ENCODE assay signal across 16 cellular contexts in genomic region chr4:176238157-176238608, GRCh38. TPM values are rescaled to one million over a fixed set of nuclear protein-coding genes. Genes with fewer than 3 reads are reported as not detected.
DNase-seq lines count a peak whose midpoint lies in the region; ATAC-seq and TF ChIP-seq lines count a peak whose summit lies in the region.
"Had no signal": no experiment of that assay in that cellular context is flagged by ENCODE, and none has a peak within 500 bp of the region (broad histone marks: within the 10 kb centered on the region; RNA-seq: fewer than 3 reads in every experiment).

No MANE protein-coding gene starts in this region.

- TF ChIP-seq POLR2A in IMR-90 (IDR thresholded peaks at IDR 0.05; ENCODE audit: low read depth, low read length), result no peak

- intact Hi-C loops in IMR-90 (cut with micrococcal nuclease), result loop anchor here (5.0 kb wide), 1 partner anchor 41 kb away; the partner anchor contains the start of gene SPATA4
- intact Hi-C loops in Calu3 (cut with micrococcal nuclease; ENCODE audit: unreplicated experiment), result no loop called here

- WGBS in IMR-90 (ENCODE audit: extremely low coverage in 2 of 2, insufficient read length in 1 of 2), 2 experiments, result no CpG with 5 or more reads among the region's 7 CpGs
- WGBS in mesenchymal stem cell, result 94% methylated on average over 4 of the region's 7 CpGs

- BruUV-seq in IMR-90 (replicated peaks; lab: Mats Ljungman, UMichigan) (no TSS peak), Calu3 (replicated peaks; lab: Mats Ljungman, UMichigan) (no TSS peak)

- H3K14ac ChIP-seq in IMR-90 (replicated peaks; ENCODE audit: low read depth, low read length) (no peak overlapping the region), mesenchymal stem cell (ENCODE audit: low read length in 2 of 2) (no peak overlapping the region)

- H3K27ac ChIP-seq in IMR-90 (ENCODE audit: insufficient read depth, low read length) (peak overlapping the region; percentile 62; the same call in 1 of the 2 replicates), coronary artery (peak overlapping the region; percentile 83 to 84), mesenchymal stem cell (ENCODE audit: low read length, poor library complexity, severe bottlenecking) (no peak overlapping the region)
- H3K27ac ChIP-seq: lower lobe of right lung had no signal

- TF ChIP-seq RAD21 in IMR-90 (IDR thresholded peaks at IDR 0.05; ENCODE audit: low read length), result no peak

- DNase-seq in A172 (ENCODE audit: low spot score) (peak; percentile 25), IMR-90 (peak; percentile 87), coronary artery (ENCODE audit: low spot score) (no peak), mesenchymal stem cell (no peak), Calu3 (no peak)
- DNase-seq in stimulated activated CD4-positive, alpha-beta T cell treated with anti-CD3 and anti-CD28 coated beads, Interleukin-4, amount 100 ng/mL, for 24 hours, result no peak
- DNase-seq: activated CD4-positive, alpha-beta memory T cell treated with anti-CD3 and anti-CD28 coated beads for 36 hours; BE2C; lower lobe of right lung; NCI-H2081 had no signal

- no peaks in the 10 kb centered on the region for H3K9me3 Mint-ChIP-seq in Calu3 (ENCODE audit: low read depth, unreplicated experiment)
- H3K9me3 Mint-ChIP-seq: activated CD4-positive, alpha-beta memory T cell treated with anti-CD3 and anti-CD28 coated beads for 36 hours; activated naive CD4-positive, alpha-beta T cell treated with anti-CD3 and anti-CD28 coated beads, Interleukin-2, amount 50 U/mL, for 72 hours had no signal

- H3K79me1 ChIP-seq in IMR-90 (ENCODE audit: low read depth in 1 of 2, low read length in 2 of 2) (no peaks in the 10 kb centered on the region), mesenchymal stem cell (replicated peaks; ENCODE audit: low read length, poor library complexity, severe bottlenecking) (no peaks in the 10 kb centered on the region)

- peak overlapping the region; percentile 15; the same call in 1 of the 2 replicates for H3K18ac ChIP-seq in IMR-90 (ENCODE audit: low read depth, low read length)
- H3K18ac ChIP-seq in mesenchymal stem cell (ENCODE audit: low read depth in 1 of 2, low read length in 2 of 2), result no peak overlapping the region

- no peaks in the 10 kb centered on the region for H3K36me3 ChIP-seq in IMR-90 (ENCODE audit: control insufficient read depth, insufficient read depth, low read length)
- H3K36me3 ChIP-seq in mesenchymal stem cell (ENCODE audit: control insufficient read depth in 1 of 2, insufficient read depth in 2 of 2, low read depth in 1 of 2, low read length in 2 of 2), result no peaks in the 10 kb centered on the region
- H3K36me3 ChIP-seq: BE2C, lower lobe of right lung had no signal

- no peak overlapping the region for H2BK20ac ChIP-seq in IMR-90 (ENCODE audit: low read depth, low read length)

- no peak overlapping the region for H3K23ac ChIP-seq in IMR-90 (ENCODE audit: low read depth, low read length)
- H3K23ac ChIP-seq in mesenchymal stem cell (ENCODE audit: low read length in 2 of 2), result no peak overlapping the region

- H2BK5ac ChIP-seq in IMR-90 (ENCODE audit: low read depth, low read length, poor library complexity, severe bottlenecking) (peak overlapping the region; percentile 58), mesenchymal stem cell (ENCODE audit: low read depth, low read length, poor library complexity, severe bottlenecking) (no peak overlapping the region)

- no peak overlapping the region for H3K56ac ChIP-seq in IMR-90 (ENCODE audit: extremely low read depth, insufficient read depth, low read length)

- no peaks in the 10 kb centered on the region for H3K9me3 ChIP-seq in IMR-90 (ENCODE audit: control insufficient read depth, insufficient read depth, low read length)
- no peaks in the 10 kb centered on the region for H3K9me3 ChIP-seq in mesenchymal stem cell (ENCODE audit: control insufficient read depth, low read length)
- H3K9me3 ChIP-seq: BE2C, lower lobe of right lung had no signal

- H2BK12ac ChIP-seq in mesenchymal stem cell (ENCODE audit: low read length in 2 of 2), result no peak overlapping the region

- dilution Hi-C loops in IMR-90 (cut with HindIII; ENCODE audit: low sequenced_read_pairs, unreplicated experiment), result no loop called here

- H3K4me1 Mint-ChIP-seq in Calu3 (ENCODE audit: low read depth, unreplicated experiment), result no peaks in the 10 kb centered on the region

- no peaks in the 10 kb centered on the region for H3K9me1 ChIP-seq in IMR-90 (ENCODE audit: insufficient read depth, low read length)

- no peaks in the 10 kb centered on the region for H3K27me3 Mint-ChIP-seq in Calu3 (ENCODE audit: unreplicated experiment)

- no peaks in the 10 kb centered on the region for H4K20me1 ChIP-seq in IMR-90 (ENCODE audit: insufficient read depth, low read length)

- H3K27ac Mint-ChIP-seq in Calu3 (ENCODE audit: unreplicated experiment), result no peak overlapping the region
- H3K27ac Mint-ChIP-seq: activated CD4-positive, alpha-beta memory T cell treated with anti-CD3 and anti-CD28 coated beads for 36 hours; activated naive CD4-positive, alpha-beta T cell treated with anti-CD3 and anti-CD28 coated beads, Interleukin-2, amount 50 U/mL, for 72 hours had no signal

- POLR2A ChIA-PET in IMR-90 (lab: Charles Lee; ENCODE audit: unreplicated experiment), result no interaction called here

- H3K4me2 ChIP-seq in IMR-90 (ENCODE audit: low read depth, low read length), result peak overlapping the region; percentile 67; the same call in 1 of the 2 replicates
- H3K4me2 ChIP-seq in mesenchymal stem cell (ENCODE audit: low read length, poor library complexity, severe bottlenecking), result no peak overlapping the region

- in situ Hi-C loops in IMR-90 (cut with MboI; ENCODE audit: low sequenced_read_pairs), result no loop called here

- H4K91ac ChIP-seq in IMR-90 (ENCODE audit: insufficient read depth, low read depth, low read length), result no peak overlapping the region
- no peak overlapping the region for H4K91ac ChIP-seq in mesenchymal stem cell (ENCODE audit: low read length)

- no peaks in the 10 kb centered on the region for H3K36me3 Mint-ChIP-seq in Calu3 (ENCODE audit: insufficient read depth, unreplicated experiment)
- H3K36me3 Mint-ChIP-seq: activated CD4-positive, alpha-beta memory T cell treated with anti-CD3 and anti-CD28 coated beads for 36 hours; activated naive CD4-positive, alpha-beta T cell treated with anti-CD3 and anti-CD28 coated beads, Interleukin-2, amount 50 U/mL, for 72 hours had no signal

- peak overlapping the region; percentile 77; the same call in 1 of the 2 replicates for H2BK120ac ChIP-seq in IMR-90 (ENCODE audit: low read depth, low read length)
- H2BK120ac ChIP-seq in mesenchymal stem cell (ENCODE audit: low read depth, low read length), result no peak overlapping the region

- H3K4me1 ChIP-seq in IMR-90 (ENCODE audit: control insufficient read depth, insufficient read depth, low read length) (peaks cover 11% of the 10 kb centered on the region; the same call in 1 of the 2 replicates), mesenchymal stem cell (ENCODE audit: control insufficient read depth, insufficient read depth, low read depth, low read length) (no peaks in the 10 kb centered on the region)
- H3K4me1 ChIP-seq: BE2C, lower lobe of right lung had no signal

- ATAC-seq in IMR-90 (ENCODE audit: low read depth), result peak; percentile 76
- ATAC-seq in HG02970 (IDR thresholded peaks at IDR 0.05; ENCODE audit: low FRiP score, unreplicated experiment), result no peak
- ATAC-seq in HG03342 (IDR thresholded peaks at IDR 0.05; ENCODE audit: unreplicated experiment), result no peak
- ATAC-seq: activated naive CD4-positive, alpha-beta T cell treated with anti-CD3 and anti-CD28 coated beads, Interleukin-2, amount 50 U/mL, for 72 hours; esophagus mucosa; GM12878; lower lobe of right lung had no signal

- no peak overlapping the region for H3K4me3 Mint-ChIP-seq in Calu3 (ENCODE audit: low read depth, unreplicated experiment)
- H3K4me3 Mint-ChIP-seq: activated CD4-positive, alpha-beta memory T cell treated with anti-CD3 and anti-CD28 coated beads for 36 hours had no signal

- peak overlapping the region in 1 of 2 experiments; percentile 6; a peak in 3 of 4 replicates for H4K8ac ChIP-seq in IMR-90 (ENCODE audit: low read depth in 2 of 2, low read length in 2 of 2)
- no peak overlapping the region for H4K8ac ChIP-seq in mesenchymal stem cell (ENCODE audit: low read length)

- H2AFZ ChIP-seq in IMR-90 (replicated peaks; ENCODE audit: low read length, poor library complexity) (no peak overlapping the region), mesenchymal stem cell (ENCODE audit: low read depth, low read length) (no peak overlapping the region)

- no peaks in the 10 kb centered on the region for H3K27me3 ChIP-seq in IMR-90 (ENCODE audit: control insufficient read depth, insufficient read depth, low read length)
- H3K27me3 ChIP-seq in mesenchymal stem cell (ENCODE audit: control insufficient read depth in 1 of 2, insufficient read depth in 1 of 2, low read length in 2 of 2), result no peaks in the 10 kb centered on the region
- H3K27me3 ChIP-seq: BE2C had no signal

- no peak overlapping the region for H2BK15ac ChIP-seq in IMR-90 (ENCODE audit: low read depth, low read length)
- no peak overlapping the region for H2BK15ac ChIP-seq in mesenchymal stem cell (ENCODE audit: low read depth, poor library complexity, severe bottlenecking)

- H3K4me3 ChIP-seq in IMR-90 (ENCODE audit: insufficient read depth, low read depth, low read length) (no peak overlapping the region), coronary artery (no peak overlapping the region), mesenchymal stem cell (ENCODE audit: insufficient read depth in 1 of 2, low read depth in 1 of 2, low read length in 2 of 2) (peak overlapping the region in 1 of 2 experiments; percentile 55)
- H3K4me3 ChIP-seq: GM12878, lower lobe of right lung had no signal

- TF ChIP-seq CTCF in IMR-90 (conservative IDR thresholded peaks at IDR 0.05; ENCODE audit: low read depth, low read length) (no peak), coronary artery (IDR thresholded peaks at IDR 0.05) (no peak), Calu3 (IDR thresholded peaks at IDR 0.05; ENCODE audit: unreplicated experiment) (no peak)

- H4K5ac ChIP-seq in IMR-90 (ENCODE audit: low read depth, low read length), result peak overlapping the region; percentile 1; the same call in 1 of the 2 replicates

- CTCF ChIA-PET in IMR-90 (lab: Yijun Ruan, JAX), result interaction anchor here (0.8 to 1.0 kb wide), 2 partner anchors 42 to 260 kb away, joined by 3 to 4 read pairs; partner anchors contain the start of gene SPATA4
- CTCF ChIA-PET in Calu3 (lab: Charles Lee), result no interaction called here

- H3K9ac ChIP-seq in IMR-90 (ENCODE audit: low read depth, low read length), result no peak overlapping the region
- H3K9ac ChIP-seq in mesenchymal stem cell (ENCODE audit: low read length), result peak overlapping the region; percentile 67

- H3K4ac ChIP-seq in IMR-90 (ENCODE audit: low read depth, low read length), result peak overlapping the region; percentile 77; the same call in 1 of the 2 replicates
- no peak overlapping the region for H3K4ac ChIP-seq in mesenchymal stem cell (ENCODE audit: low read depth in 1 of 2, low read length in 2 of 2)

- no peak overlapping the region for H2AK9ac ChIP-seq in IMR-90 (replicated peaks; ENCODE audit: low read depth, low read length, poor library complexity)

- H2AK5ac ChIP-seq in IMR-90 (ENCODE audit: low read depth, low read length), result no peak overlapping the region
- no peak overlapping the region for H2AK5ac ChIP-seq in mesenchymal stem cell (ENCODE audit: low read length, severe bottlenecking)

RNA-seq across cellular contexts. Expression of gene ASB5, which starts 30.8 kb away (rescaled TPM):
- 0.12 and 0.19 TPM in 2 replicates for total RNA-seq in A172 (2014; rRNA removed; shearing (Covaris generic))
- 0.18 and 0.56 TPM in 2 replicates for total RNA-seq in IMR-90 (2012; rRNA removed)
- polyA plus RNA-seq in IMR-90 (2012; rRNA removed), result 0.21 and 0.32 TPM in 2 replicates
- polyA plus RNA-seq in IMR-90 (2012; cell fraction: cytosol; rRNA removed), result 0.08 and 0.11 TPM in 2 replicates
- polyA plus RNA-seq in IMR-90 (2012; cell fraction: nucleus; rRNA removed; ENCODE audit: low replicate concordance), result 0.04 and 0.38 TPM in 2 replicates
- 0.03 TPM for polyA plus RNA-seq in mesenchymal stem cell (2013, experiment 1 of 2)
- 0.01 TPM for polyA plus RNA-seq in mesenchymal stem cell (2013, experiment 2 of 2)
- not detected in 2 replicates for total RNA-seq in Calu3 (2022)
- total RNA-seq: activated CD4-positive, alpha-beta memory T cell treated with anti-CD3 and anti-CD28 coated beads for 36 hours; activated naive CD4-positive, alpha-beta T cell treated with anti-CD3 and anti-CD28 coated beads, Interleukin-2, amount 50 U/mL, for 72 hours; GM12878; lower lobe of right lung had no signal
- polyA plus RNA-seq: GM12878 had no signal

RNA-seq across cellular contexts. Expression of gene SPATA4, which starts 42.8 kb away (rescaled TPM):
- total RNA-seq in A172 (2014; rRNA removed; shearing (Covaris generic)), result 0.19 TPM in 1 of 2 replicates, not detected in the other
- total RNA-seq in IMR-90 (2012; rRNA removed) (under 0.01 and 0.28 TPM in 2 replicates), Calu3 (2022) (not detected in 2 replicates)
- 0.09 and 0.14 TPM in 2 replicates for polyA plus RNA-seq in IMR-90 (2012; rRNA removed)
- polyA plus RNA-seq in IMR-90 (2012; cell fraction: cytosol; rRNA removed), result not detected in 2 replicates
- polyA plus RNA-seq in IMR-90 (2012; cell fraction: nucleus; rRNA removed; ENCODE audit: low replicate concordance), result not detected in 2 replicates
- 0.04 TPM for polyA plus RNA-seq in mesenchymal stem cell (2013, experiment 1 of 2)
- polyA plus RNA-seq in mesenchymal stem cell (2013, experiment 2 of 2), result 0.08 TPM
- total RNA-seq: activated CD4-positive, alpha-beta memory T cell treated with anti-CD3 and anti-CD28 coated beads for 36 hours; esophagus mucosa; GM12878 had no signal
- polyA plus RNA-seq: GM12878, small intestine had no signal

Comparison
In these comparisons a context has a peak if more than half of its experiments do, and no peak if none do; other contexts are left out.
1. DNase-seq: peak in A172 (single experiment) and IMR-90 (single experiment); none in coronary artery (single experiment), mesenchymal stem cell (single experiment), Calu3 (single experiment) and stimulated activated CD4-positive, alpha-beta T cell treated with anti-CD3 and anti-CD28 coated beads, Interleukin-4, amount 100 ng/mL, for 24 hours (single experiment).